ENCODE assay signal across 39 cellular contexts in genomic region chr11:58442136-58442535, GRCh38. TPM values are rescaled to one million over a fixed set of nuclear protein-coding genes. Genes with fewer than 3 reads are reported as not detected.
"Had no signal": no experiment of that assay in that cellular context is flagged by ENCODE, and none has a peak within 500 bp of the region (broad histone marks: within the 10 kb centered on the region; RNA-seq: fewer than 3 reads in every experiment).

Gene OR5B12 (minus strand): TSS chr11:58442236. CDS start chr11:58440151, 2,085 bp downstream.

- DNase-seq: Karpas-422, Kasumi-1, KG1, MG63, MM.1S, MV-4-11, NCI-H1048, NCI-H1092, NCI-H1092 treated with DMSO at 0.1 percent for 48 hours, NCI-H1105, NCI-H1105 treated with DMSO at 0.1 percent for 48 hours, NCI-H1417, NCI-H1417 treated with DMSO at 0.1 percent for 48 hours, NCI-H1436, NCI-H1436 treated with DMSO at 0.1 percent for 48 hours, NCI-H146, NCI-H1694, NCI-H1694 treated with DMSO at 0.1 percent for 48 hours, NCI-H187, NCI-H187 treated with DMSO at 0.1 percent for 48 hours, NCI-H1930, NCI-H2029, NCI-H2029 treated with DMSO at 0.1 percent for 48 hours, NCI-H2081, NCI-H2081 treated with DMSO at 0.1 percent for 48 hours, NCI-H2107, NCI-H2171, NCI-H2171 treated with DMSO at 0.1 percent for 48 hours, NCI-H2227 treated with DMSO at 0.1 percent for 48 hours, NCI-H226, NCI-H345, NCI-H446, NCI-H446 treated with DMSO at 0.1 percent for 48 hours, NCI-H510A had no signal

- H3K4me3 ChIP-seq: MG63 had no signal

- H3K36me3 ChIP-seq: MG63 had no signal

- H3K27ac ChIP-seq: KMS-11 had no signal

- H3K9me3 ChIP-seq: MG63 had no signal

- H3K27me3 ChIP-seq: MG63 had no signal

RNA-seq across cellular contexts. Expression of gene OR5B12, which starts in this region (rescaled TPM):
- total RNA-seq: LHCN-M2, M059J, MCF 10A, NCI-H460 had no signal
